Comparison of ENCODE assay signal across 23 cellular contexts in the genomic region with DNA sequence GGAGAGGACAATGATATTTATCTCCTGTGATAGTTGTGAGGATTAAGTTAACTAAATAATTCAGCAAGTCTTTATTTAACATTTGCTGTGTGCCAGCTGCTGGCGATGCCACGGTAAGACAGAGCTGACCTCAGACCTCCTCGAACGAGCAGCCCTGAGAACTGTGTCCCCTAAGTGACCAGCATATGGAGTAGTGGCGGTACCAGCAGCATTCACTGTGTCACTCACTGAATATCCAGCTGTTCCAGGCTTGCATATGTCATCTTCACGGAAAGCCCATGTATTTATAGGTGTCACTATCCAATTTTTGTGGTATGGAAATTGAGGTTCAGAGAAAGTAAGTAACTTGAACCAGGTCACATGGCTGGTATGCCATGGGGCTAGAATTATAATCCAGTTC. TPM values are rescaled to one million over a fixed set of nuclear protein-coding genes. Genes with fewer than 3 reads are reported as not detected.
DNase-seq lines count a peak whose midpoint lies in the region; ATAC-seq and TF ChIP-seq lines count a peak whose summit lies in the region.
"Had no signal": no experiment of that assay in that cellular context is flagged by ENCODE, and none has a peak within 500 bp of the region (broad histone marks: within the 10 kb centered on the region; RNA-seq: fewer than 3 reads in every experiment).

No MANE protein-coding gene starts in this region.

- H3K4me1 Mint-ChIP-seq in endodermal cell (no peaks in the 10 kb centered on the region), nephron (peaks cover 53% of the 10 kb centered on the region)

- peak overlapping the region; percentile 20 for H3K27ac Mint-ChIP-seq in endodermal cell
- H3K27ac Mint-ChIP-seq in nephron = peak overlapping the region; percentile 63 to 82 (median 77)

- H3K4me3 ChIP-seq in cardiac muscle cell (no peak overlapping the region), endodermal cell (ENCODE audit: low read length) (no peak overlapping the region), subcutaneous abdominal adipose tissue (ENCODE audit: low read depth in 1 of 5, low read length in 5 of 5) (no peak overlapping the region)

- H3K36me3 Mint-ChIP-seq in endodermal cell (ENCODE audit: low read depth) (peaks cover 22% of the 10 kb centered on the region), nephron (ENCODE audit: low read depth) (peaks cover 19% of the 10 kb centered on the region)

- H3K27me3 Mint-ChIP-seq in endodermal cell (ENCODE audit: insufficient read depth) = no peaks in the 10 kb centered on the region
- H3K27me3 Mint-ChIP-seq in nephron (ENCODE audit: low read depth) = no peaks in the 10 kb centered on the region

- DNase-seq in cardiac muscle cell (ENCODE audit: low read depth in 1 of 2, low spot score in 1 of 2) (no peak), Right ventricle myocardium superior (no peak), endodermal cell (no peak), GF-D8 (lab: John Stamatoyannopoulos, UW) (no peak), HK-2 (ENCODE audit: unreplicated experiment) (no peak), head of caudate nucleus (no peak)
- DNase-seq: DMS153, DND-41, MV-4-11, NCI-H1105, NCI-H146, NCI-H1930, NCI-H2107, NCI-H446, NCI-H524 treated with DMSO at 0.1 percent for 48 hours, NCI-H774 had no signal

- H3K27ac ChIP-seq in cardiac muscle cell = peak overlapping the region; percentile 20
- H3K27ac ChIP-seq in endodermal cell (ENCODE audit: low read depth, low read length) = no peak overlapping the region
- peak overlapping the region; percentile 24 for H3K27ac ChIP-seq in subcutaneous abdominal adipose tissue (ENCODE audit: low read depth, low read length)

- no peak for ATAC-seq in Right ventricle myocardium superior (ENCODE audit: poor library complexity)
- ATAC-seq: HCT116, HepG2 had no signal

- H3K9me3 Mint-ChIP-seq in endodermal cell (no peaks in the 10 kb centered on the region), nephron (no peaks in the 10 kb centered on the region)

- 91 to 100% methylated on average over 2 to 6 of the region's 6 CpGs for WGBS in endodermal cell (ENCODE audit: insufficient coverage in 1 of 2, insufficient read length in 1 of 2), 2 experiments

- TF ChIP-seq CTCF in cardiac muscle cell (IDR thresholded peaks at IDR 0.05; ENCODE audit: low read depth, low read length) (no peak), endodermal cell (conservative IDR thresholded peaks at IDR 0.05) (no peak), nephron (IDR thresholded peaks at IDR 0.05; ENCODE audit: unreplicated experiment in 3 of 3) (no peak)

- H3K27me3 ChIP-seq in cardiac muscle cell = no peaks in the 10 kb centered on the region
- no peaks in the 10 kb centered on the region for H3K27me3 ChIP-seq in endodermal cell (ENCODE audit: control insufficient read depth, insufficient read depth, low read length, poor library complexity, severe bottlenecking)
- H3K27me3 ChIP-seq in subcutaneous abdominal adipose tissue (ENCODE audit: control insufficient read depth in 5 of 5, insufficient read depth in 4 of 5, low read length in 5 of 5) = no peaks in the 10 kb centered on the region

- no peaks in the 10 kb centered on the region for H3K9me3 ChIP-seq in cardiac muscle cell (ENCODE audit: low read depth)
- H3K9me3 ChIP-seq in endodermal cell (ENCODE audit: control insufficient read depth, low read length) = no peaks in the 10 kb centered on the region
- no peaks in the 10 kb centered on the region for H3K9me3 ChIP-seq in subcutaneous abdominal adipose tissue (ENCODE audit: control insufficient read depth in 5 of 5, low read length in 5 of 5)

- H3K4me3 Mint-ChIP-seq in endodermal cell (no peak overlapping the region), nephron (peak overlapping the region in 1 of 3 experiments; percentile 21)

- H3K4me1 ChIP-seq in cardiac muscle cell (ENCODE audit: low read depth) (peaks cover 9% of the 10 kb centered on the region), endodermal cell (ENCODE audit: control insufficient read depth, insufficient read depth, low read length) (peaks cover 4% of the 10 kb centered on the region), subcutaneous abdominal adipose tissue (ENCODE audit: control insufficient read depth in 5 of 5, insufficient read depth in 5 of 5, low read length in 5 of 5) (peaks cover 0 to 6% (median 3%) of the 10 kb centered on the region in 5 donors)

- intact Hi-C loops in Right ventricle myocardium superior (cut with DNase I) (loop anchor here (10.0 kb wide), 1 partner anchor 138 kb away; no protein-coding TSS in a partner anchor), head of caudate nucleus (cut with DNase I) (no loop called here)

- H3K9ac ChIP-seq in endodermal cell (ENCODE audit: extremely low read depth, low read length, poor library complexity, severe bottlenecking) (no peak overlapping the region), subcutaneous abdominal adipose tissue (ENCODE audit: low read length in 5 of 5) (no peak overlapping the region)

- peaks cover 3% of the 10 kb centered on the region for H3K36me3 ChIP-seq in cardiac muscle cell
- H3K36me3 ChIP-seq in endodermal cell (ENCODE audit: control insufficient read depth, insufficient read depth, low read length) = peaks cover 5% of the 10 kb centered on the region
- H3K36me3 ChIP-seq in subcutaneous abdominal adipose tissue (ENCODE audit: control insufficient read depth in 5 of 5, insufficient read depth in 5 of 5, low read length in 5 of 5) = peaks cover 33 to 75% (median 55%) of the 10 kb centered on the region in 5 donors

RNA-seq across cellular contexts. Expression of gene MYO18B, which starts 49.6 kb away (rescaled TPM):
- total RNA-seq in cardiac muscle cell (71.8 and 178 TPM in 2 replicates), Right ventricle myocardium superior (114 TPM), endodermal cell (under 1 TPM; 0.77 to 0.84 TPM)
- 35.6 and 79.1 TPM in 2 replicates for polyA plus RNA-seq in cardiac muscle cell
- polyA plus RNA-seq in endodermal cell (2013, experiment 1 of 2) = 0.14 TPM
- polyA plus RNA-seq in endodermal cell (2013, experiment 2 of 2) = 0.33 TPM
- total RNA-seq: A172, H4, HepG2 had no signal
- polyA plus RNA-seq: BJ had no signal

Comparison
In these comparisons a context has a peak if more than half of its experiments do, and no peak if none do; other contexts are left out.
1. RNA of gene MYO18B, which starts 49.6 kb away (total RNA-seq): 71.8 to 178 TPM in cardiac muscle cell and 114 TPM in Right ventricle myocardium superior (single experiment); 0.77 to 0.84 TPM in endodermal cell; every median in the first group is over 10 times any median in the second.